Comparison of ENCODE assay signal across 15 cellular contexts in the genomic region with DNA sequence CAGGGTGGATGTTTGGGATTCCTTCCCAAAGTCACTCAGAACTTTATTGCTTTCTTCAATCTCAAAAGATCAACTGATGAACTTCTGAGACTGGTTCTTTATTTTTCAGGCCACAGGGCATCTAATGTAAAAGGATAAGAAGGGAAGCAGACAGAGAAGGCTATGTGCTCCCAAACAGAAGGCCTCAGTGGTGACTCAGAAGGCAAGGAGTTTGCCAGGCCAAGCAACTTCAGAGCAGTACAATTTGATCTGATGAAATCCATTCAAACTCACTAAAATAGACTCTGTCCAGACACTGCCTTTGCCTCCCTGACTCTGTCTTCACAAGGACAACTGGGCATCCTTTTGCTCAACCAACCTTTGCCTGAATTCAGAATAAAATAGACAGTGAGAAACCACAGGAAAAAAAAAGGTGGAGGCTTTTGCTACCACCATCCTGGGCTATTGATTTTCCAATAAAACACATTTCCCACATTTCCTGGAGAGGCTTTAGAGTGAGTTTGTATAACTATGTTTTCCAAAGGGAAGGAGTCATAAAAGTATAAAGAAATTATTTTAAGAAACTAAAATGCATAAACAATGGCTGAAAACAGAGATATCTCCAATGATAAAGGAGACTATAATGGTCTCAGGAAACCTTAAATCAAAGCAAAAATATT. TPM values are rescaled to one million over a fixed set of nuclear protein-coding genes. Genes with fewer than 3 reads are reported as not detected.
DNase-seq lines count a peak whose midpoint lies in the region; ATAC-seq and TF ChIP-seq lines count a peak whose summit lies in the region.
"Had no signal": no experiment of that assay in that cellular context is flagged by ENCODE, and none has a peak within 500 bp of the region (broad histone marks: within the 10 kb centered on the region; RNA-seq: fewer than 3 reads in every experiment).

No MANE protein-coding gene starts in this region.

- TF ChIP-seq RAD21 in HCT116 (IDR thresholded peaks at IDR 0.05; ENCODE audit: low read depth) = no peak

- CTCF ChIA-PET in HCT116 (lab: Charles Lee) = no interaction called here
- CTCF ChIA-PET in CD4-positive, alpha-beta memory T cell (lab: Charles Lee; ENCODE audit: partially characterized antibody) = no interaction called here

- TF ChIP-seq POLR2A in HCT116 (IDR thresholded peaks at IDR 0.05; ENCODE audit: borderline replicate concordance, extremely low read depth, insufficient read depth, insufficient read length) = no peak

- H3K36me3 ChIP-seq in HCT116 (ENCODE audit: control insufficient read depth in 1 of 2, insufficient read depth in 2 of 2, low read length in 2 of 2) (no peaks in the 10 kb centered on the region), adipocyte (ENCODE audit: control insufficient read depth, insufficient read depth, low read length, severe bottlenecking) (no peaks in the 10 kb centered on the region), smooth muscle cell (ENCODE audit: low read depth) (no peaks in the 10 kb centered on the region)
- no peaks in the 10 kb centered on the region for H3K36me3 ChIP-seq in CD4-positive, alpha-beta memory T cell (ENCODE audit: insufficient read depth, low read length)
- H3K36me3 ChIP-seq: neural progenitor cell, thyroid gland had no signal

- no peaks in the 10 kb centered on the region for H3K27me3 Mint-ChIP-seq in CD4-positive, alpha-beta memory T cell
- H3K27me3 Mint-ChIP-seq: activated CD4-positive, alpha-beta T cell treated with anti-CD3 and anti-CD28 coated beads, Interleukin-2, amount 10 ng/mL, durations not matched to agents 24 days and 14 days had no signal

- H3K27ac ChIP-seq in HCT116 (ENCODE audit: low read depth, low read length) (peak overlapping the region; percentile 26; the same call in 1 of the 2 replicates), smooth muscle cell (ENCODE audit: low read depth) (peak overlapping the region; percentile 48)
- no peak overlapping the region for H3K27ac ChIP-seq in CD4-positive, alpha-beta memory T cell (ENCODE audit: low read depth, low read length)
- H3K27ac ChIP-seq: neural progenitor cell, thyroid gland had no signal

- POLR2A ChIA-PET in HCT116 (lab: Charles Lee) = no interaction called here
- POLR2A ChIA-PET in CD4-positive, alpha-beta memory T cell (lab: Charles Lee; ENCODE audit: partially characterized antibody) = interaction anchor here (1.6 kb wide), 1 partner anchor 155 kb away, joined by 7 read pairs; a partner anchor contains a TSS

- H3K9me2 ChIP-seq in HCT116 (ENCODE audit: insufficient read depth) = no peaks in the 10 kb centered on the region

- no peaks in the 10 kb centered on the region for H3F3A ChIP-seq in smooth muscle cell (ENCODE audit: low read depth)

- no peak overlapping the region for H3K4me2 ChIP-seq in HCT116 (ENCODE audit: low read length)
- no peak overlapping the region for H3K4me2 ChIP-seq in smooth muscle cell
- H3K4me2 ChIP-seq: GM23338, neural progenitor cell had no signal

- peaks cover 0 to 4% (median 0%) of the 10 kb centered on the region in 8 donors for H3K9me3 Mint-ChIP-seq in CD4-positive, alpha-beta memory T cell
- H3K9me3 Mint-ChIP-seq: activated CD4-positive, alpha-beta T cell treated with anti-CD3 and anti-CD28 coated beads, Interleukin-2, amount 10 ng/mL, durations not matched to agents 24 days and 14 days; GM23338; neural progenitor cell had no signal

- peak overlapping the region in 2 of 7 donors; percentile 29 to 53 for H3K27ac Mint-ChIP-seq in CD4-positive, alpha-beta memory T cell
- H3K27ac Mint-ChIP-seq: GM23338, neural progenitor cell had no signal

- H3K4me3 Mint-ChIP-seq in CD4-positive, alpha-beta memory T cell = no peak overlapping the region
- H3K4me3 Mint-ChIP-seq: GM23338, neural progenitor cell had no signal

- BruUV-seq in HCT116 (replicated peaks; lab: Mats Ljungman, UMichigan) = no TSS peak

- peaks cover 6 to 7% of the 10 kb centered on the region in 2 experiments; a peak in 3 of 4 replicates for H3K4me1 ChIP-seq in HCT116 (ENCODE audit: control insufficient read depth in 1 of 2, insufficient read depth in 2 of 2, low read length in 2 of 2)
- H3K4me1 ChIP-seq in adipocyte (ENCODE audit: control insufficient read depth, insufficient read depth, low read length) = peaks cover 27% of the 10 kb centered on the region
- no peaks in the 10 kb centered on the region for H3K4me1 ChIP-seq in smooth muscle cell (ENCODE audit: low read depth)
- peaks cover 22% of the 10 kb centered on the region for H3K4me1 ChIP-seq in CD4-positive, alpha-beta memory T cell (ENCODE audit: insufficient read depth, low read length)
- H3K4me1 ChIP-seq: neural progenitor cell, thyroid gland had no signal

- H4K20me1 ChIP-seq in HCT116 (ENCODE audit: insufficient read depth) = no peaks in the 10 kb centered on the region
- no peaks in the 10 kb centered on the region for H4K20me1 ChIP-seq in smooth muscle cell (ENCODE audit: low read depth)

- no peak for DNase-seq in HCT116 (ENCODE audit: low read depth, low spot score)
- DNase-seq in adipocyte (ENCODE audit: low read depth) = peak; percentile 86
- peak; percentile 90 for DNase-seq in foreskin melanocyte
- no peak for DNase-seq in smooth muscle cell (lab: John Stamatoyannopoulos, UW; ENCODE audit: unreplicated experiment)
- DNase-seq in T-helper 9 cell = no peak
- no peak for DNase-seq in CD4-positive, alpha-beta memory T cell
- no peak for DNase-seq in DMS79 (lab: John Stamatoyannopoulos, UW)
- DNase-seq: activated CD4-positive, alpha-beta T cell treated with anti-CD3 and anti-CD28 coated beads, Interleukin-2, amount 10 ng/mL, durations not matched to agents 24 days and 14 days; activated naive CD4-positive, alpha-beta T cell; effector CD4-positive, alpha-beta T cell; NCI-H2227 treated with DMSO at 0.1 percent for 48 hours; thyroid gland had no signal

- H2AFZ ChIP-seq in HCT116 (ENCODE audit: low read depth, low read length, poor library complexity, severe bottlenecking) (no peak overlapping the region), smooth muscle cell (ENCODE audit: low read depth) (no peak overlapping the region)
- H2AFZ ChIP-seq: GM23338, neural progenitor cell had no signal

- no peaks in the 10 kb centered on the region for H3K79me2 ChIP-seq in HCT116 (ENCODE audit: insufficient read depth, low read length)
- H3K79me2 ChIP-seq in smooth muscle cell (ENCODE audit: low read depth) = no peaks in the 10 kb centered on the region

- intact Hi-C loops in HCT116 (cut with micrococcal nuclease) = no loop called here
- intact Hi-C loops in CD4-positive, alpha-beta memory T cell (cut with micrococcal nuclease) = no loop called here

- peaks cover 10 to 18% (median 17%) of the 10 kb centered on the region in 4 donors for H3K4me1 Mint-ChIP-seq in CD4-positive, alpha-beta memory T cell
- H3K4me1 Mint-ChIP-seq: neural progenitor cell had no signal

- H3K27me3 ChIP-seq in HCT116 (ENCODE audit: insufficient read depth, low read length) = no peaks in the 10 kb centered on the region
- H3K27me3 ChIP-seq in adipocyte (replicated peaks; ENCODE audit: control insufficient read depth, insufficient read depth, low read length) = no peaks in the 10 kb centered on the region
- no peaks in the 10 kb centered on the region for H3K27me3 ChIP-seq in smooth muscle cell (ENCODE audit: low read depth)
- H3K27me3 ChIP-seq in CD4-positive, alpha-beta memory T cell (ENCODE audit: insufficient read depth, low read length) = no peaks in the 10 kb centered on the region
- H3K27me3 ChIP-seq: neural progenitor cell, thyroid gland had no signal

- H3K36me3 Mint-ChIP-seq in CD4-positive, alpha-beta memory T cell = peaks cover 30 to 31% of the 10 kb centered on the region in 2 donors
- H3K36me3 Mint-ChIP-seq: neural progenitor cell had no signal

- TF ChIP-seq CTCF in HCT116 (IDR thresholded peaks at IDR 0.05 in 2 of 3, conservative IDR thresholded peaks at IDR 0.05 in 1 of 3; ENCODE audit: borderline replicate concordance in 1 of 3, insufficient read depth in 1 of 3, low read depth in 2 of 3, low read length in 2 of 3) = no peak
- TF ChIP-seq CTCF in smooth muscle cell (IDR thresholded peaks at IDR 0.05; ENCODE audit: borderline replicate concordance, insufficient read depth, poor library complexity, severe bottlenecking) = no peak

- no peaks in the 10 kb centered on the region for H3K9me3 ChIP-seq in HCT116 (ENCODE audit: control insufficient read depth in 1 of 2, insufficient read depth in 1 of 2, low read depth in 1 of 2, low read length in 2 of 2)
- H3K9me3 ChIP-seq in adipocyte (ENCODE audit: control insufficient read depth, low read length) = no peaks in the 10 kb centered on the region
- no peaks in the 10 kb centered on the region for H3K9me3 ChIP-seq in smooth muscle cell (replicated peaks; ENCODE audit: low read depth)
- no peaks in the 10 kb centered on the region for H3K9me3 ChIP-seq in CD4-positive, alpha-beta memory T cell (ENCODE audit: control insufficient read depth in 1 of 2, low read length in 2 of 2)
- H3K9me3 ChIP-seq: thyroid gland had no signal

- RAD21 ChIA-PET in HCT116 (lab: Charles Lee; ENCODE audit: low non-redundant PET in 1 of 2, low total read pairs in 2 of 2, uncharacterized antibody in 2 of 2, unreplicated experiment in 2 of 2) = no interaction called here

- peak; percentile 44; the same call in 1 of the 2 replicates for ATAC-seq in HCT116
- ATAC-seq: GM23338, K562 had no signal

- H3K4me3 ChIP-seq in HCT116 (replicated peaks in 1 of 2; ENCODE audit: low read depth in 1 of 2, low read length in 2 of 2) (no peak overlapping the region), adipocyte (ENCODE audit: low read length) (no peak overlapping the region), smooth muscle cell (no peak overlapping the region)
- H3K4me3 ChIP-seq in CD4-positive, alpha-beta memory T cell (ENCODE audit: low read length in 2 of 2) = no peak overlapping the region
- H3K4me3 ChIP-seq: GM23338, K562, neural progenitor cell, thyroid gland had no signal

- H3K9ac ChIP-seq in HCT116 (ENCODE audit: low read length) (no peak overlapping the region), adipocyte (ENCODE audit: low read length) (no peak overlapping the region), smooth muscle cell (ENCODE audit: low read depth) (no peak overlapping the region)
- H3K9ac ChIP-seq: neural progenitor cell had no signal

TF ChIP-seq in HCT116, 20 proteins besides CTCF, POLR2A, EP300 and RAD21 (continues in another document):
- TF ChIP-seq, protein P1, sequence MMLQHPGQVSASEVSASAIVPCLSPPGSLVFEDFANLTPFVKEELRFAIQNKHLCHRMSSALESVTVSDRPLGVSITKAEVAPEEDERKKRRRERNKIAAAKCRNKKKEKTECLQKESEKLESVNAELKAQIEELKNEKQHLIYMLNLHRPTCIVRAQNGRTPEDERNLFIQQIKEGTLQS (IDR thresholded peaks at IDR 0.05) = no peak
- TF ChIP-seq YY1 (IDR thresholded peaks at IDR 0.05; ENCODE audit: extremely low read depth, insufficient replicate concordance, low read depth, low read length) (no peak), EGR1 (IDR thresholded peaks at IDR 0.05; ENCODE audit: low read depth) (no peak), ZFX (IDR thresholded peaks at IDR 0.05) (no peak)

RNA-seq across cellular contexts. Expression of a gene that starts 55.2 kb away (rescaled TPM):
- total RNA-seq in HCT116 (2021; ENCODE audit: unreplicated experiment) = 1.9 TPM
- 1.1 and 1.5 TPM in 2 replicates for polyA plus RNA-seq in HCT116 (2012)
- total RNA-seq in smooth muscle cell = 3.3 and 4.5 TPM in 2 replicates
- polyA plus RNA-seq in smooth muscle cell = 2.0 and 2.9 TPM in 2 replicates
- total RNA-seq in CD4-positive, alpha-beta memory T cell = 10 to 100 TPM; 81.3 to 83.4 TPM
- 10 to 100 TPM; 77.7 to 86.1 TPM for polyA plus RNA-seq in CD4-positive, alpha-beta memory T cell

Comparison
In these comparisons a context has a peak if more than half of its experiments do, and no peak if none do; other contexts are left out.
1. DNase-seq: peak in adipocyte (single experiment) and foreskin melanocyte (single experiment); none in HCT116 (single experiment), smooth muscle cell (single experiment), T-helper 9 cell (single experiment), CD4-positive, alpha-beta memory T cell (0 of 5) and DMS79 (single experiment).
2. RNA of a gene that starts 55.2 kb away (total RNA-seq): 81.3 to 83.4 TPM in CD4-positive, alpha-beta memory T cell; 3.3 to 4.5 TPM in smooth muscle cell and 1.9 TPM in HCT116 (single experiment); every median in the first group is over 10 times any median in the second.